ENCODE assay signal across 8 cellular contexts in genomic region chr13:59318320-59318930, GRCh38.
DNase-seq lines count a peak whose midpoint lies in the region; ATAC-seq and TF ChIP-seq lines count a peak whose summit lies in the region.

No MANE protein-coding gene starts in this region.

- H3K36me3 Mint-ChIP-seq in effector memory CD8-positive, alpha-beta T cell (ENCODE audit: insufficient read depth) = no peaks in the 10 kb centered on the region
- H3K36me3 Mint-ChIP-seq in mesothelial cell of epicardium = no peaks in the 10 kb centered on the region
- no peaks in the 10 kb centered on the region for H3K36me3 Mint-ChIP-seq in stimulated activated effector memory CD8-positive, alpha-beta T cell treated with anti-CD3 and anti-CD28 coated beads, Interleukin-12 subunit alpha, Interleukin-12 subunit beta, amount 100 ng/mL, for 72 hours

- no peaks in the 10 kb centered on the region for H3K9me3 Mint-ChIP-seq in effector memory CD8-positive, alpha-beta T cell
- H3K9me3 Mint-ChIP-seq in mesothelial cell of epicardium = peaks cover 4% of the 10 kb centered on the region
- no peaks in the 10 kb centered on the region for H3K9me3 Mint-ChIP-seq in stimulated activated effector memory CD8-positive, alpha-beta T cell treated with anti-CD3 and anti-CD28 coated beads, Interleukin-12 subunit alpha, Interleukin-12 subunit beta, amount 100 ng/mL, for 72 hours

- no peaks in the 10 kb centered on the region for H3K27me3 Mint-ChIP-seq in effector memory CD8-positive, alpha-beta T cell
- no peaks in the 10 kb centered on the region for H3K27me3 Mint-ChIP-seq in mesothelial cell of epicardium (ENCODE audit: low read depth)

- no peaks in the 10 kb centered on the region for H3K4me1 Mint-ChIP-seq in effector memory CD8-positive, alpha-beta T cell (ENCODE audit: low read depth in 2 of 2)
- H3K4me1 Mint-ChIP-seq in mesothelial cell of epicardium = peaks cover 22% of the 10 kb centered on the region
- H3K4me1 Mint-ChIP-seq in stimulated activated effector memory CD8-positive, alpha-beta T cell treated with anti-CD3 and anti-CD28 coated beads, Interleukin-12 subunit alpha, Interleukin-12 subunit beta, amount 100 ng/mL, for 72 hours = no peaks in the 10 kb centered on the region

- no peak overlapping the region for H3K27ac Mint-ChIP-seq in effector memory CD8-positive, alpha-beta T cell
- H3K27ac Mint-ChIP-seq in mesothelial cell of epicardium = no peak overlapping the region
- no peak overlapping the region for H3K27ac Mint-ChIP-seq in stimulated activated effector memory CD8-positive, alpha-beta T cell treated with anti-CD3 and anti-CD28 coated beads, Interleukin-12 subunit alpha, Interleukin-12 subunit beta, amount 100 ng/mL, for 72 hours

- DNase-seq in Right ventricle myocardium inferior (ENCODE audit: missing footprints) (peak; percentile 78), cardiac septum (ENCODE audit: low spot score) (no peak), NCI-H2171 (lab: John Stamatoyannopoulos, UW) (peak; percentile 72), mesothelial cell of epicardium (ENCODE audit: low spot score in 2 of 2, unreplicated experiment in 2 of 2) (peak; percentile 60 to 87)
- DNase-seq in activated CD4-positive, alpha-beta T cell treated with anti-CD3 and anti-CD28 coated beads, Interleukin-2, amount 50 U/mL, for 1 hour = peak; percentile 46
- peak; percentile 16 to 24 (median 17) for DNase-seq in effector memory CD8-positive, alpha-beta T cell
- peak; percentile 40 to 65 for DNase-seq in stimulated activated effector memory CD8-positive, alpha-beta T cell treated with anti-CD3 and anti-CD28 coated beads, Interleukin-12 subunit alpha, Interleukin-12 subunit beta, amount 100 ng/mL, for 72 hours (ENCODE audit: low spot score in 2 of 2)

- TF ChIP-seq CTCF in mesothelial cell of epicardium (IDR thresholded peaks at IDR 0.05; ENCODE audit: unreplicated experiment) = peak; percentile 76

- H3K4me3 Mint-ChIP-seq in effector memory CD8-positive, alpha-beta T cell = no peak overlapping the region
- H3K4me3 Mint-ChIP-seq in mesothelial cell of epicardium = no peak overlapping the region
- H3K4me3 Mint-ChIP-seq in stimulated activated effector memory CD8-positive, alpha-beta T cell treated with anti-CD3 and anti-CD28 coated beads, Interleukin-12 subunit alpha, Interleukin-12 subunit beta, amount 100 ng/mL, for 72 hours = no peak overlapping the region

- ATAC-seq in Right ventricle myocardium inferior (no peak), HG02973 (IDR thresholded peaks at IDR 0.05; ENCODE audit: unreplicated experiment) (peak; percentile 73)
- no peak for ATAC-seq in effector memory CD8-positive, alpha-beta T cell (replicated peaks)
- no peak for ATAC-seq in stimulated activated effector memory CD8-positive, alpha-beta T cell treated with anti-CD3 and anti-CD28 coated beads, Interleukin-12 subunit alpha, Interleukin-12 subunit beta, amount 100 ng/mL, for 72 hours

- intact Hi-C loops in Right ventricle myocardium inferior (cut with DNase I) = loop anchor here (5.0 kb wide), 1 partner anchor 1691 kb away; no protein-coding TSS in a partner anchor
- intact Hi-C loops in cardiac septum (cut with DNase I) = no loop called here
